In the genomic region with DNA sequence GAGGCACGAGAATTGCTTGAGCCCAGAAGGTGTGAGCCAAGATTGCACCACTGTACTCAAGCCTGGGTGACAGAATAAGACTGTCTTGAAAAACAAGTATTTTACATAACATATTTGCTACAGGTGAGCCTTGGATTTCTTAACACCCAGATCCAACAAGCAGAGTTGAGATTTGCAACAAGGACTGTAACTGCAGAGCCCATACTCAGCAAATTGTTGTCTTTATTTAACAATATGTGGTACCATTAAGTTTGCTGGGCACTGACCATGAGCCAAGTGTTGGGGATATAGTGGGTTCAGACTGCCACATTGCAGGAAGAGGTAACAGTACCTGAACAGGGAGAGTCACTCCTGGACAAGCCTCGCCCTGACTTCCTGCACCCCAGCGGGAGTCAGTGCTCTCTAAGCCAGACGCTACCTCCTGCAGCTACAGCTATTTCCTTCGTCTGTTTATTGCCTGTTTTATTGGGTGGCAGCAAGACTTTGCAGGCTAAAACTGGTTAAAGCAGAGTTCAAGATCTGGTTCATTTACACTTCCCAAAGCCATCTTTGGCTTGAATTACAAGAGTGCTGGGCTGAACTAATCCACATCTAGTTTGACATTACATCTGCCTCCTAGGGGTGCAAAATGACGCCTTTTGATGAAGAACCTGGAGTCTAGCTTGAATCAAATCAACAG, we compare ENCODE assay signal across 1 cellular context.
TF ChIP-seq lines count a peak whose summit lies in the region.

No MANE protein-coding gene starts in this region.

TF ChIP-seq in HepG2, 621 proteins besides CTCF, POLR2A, EP300 and RAD21:
- no peak for TF ChIP-seq FOSL2 (CRISPR knock-in tag; IDR thresholded peaks at IDR 0.05)
- TF ChIP-seq TOE1 (CRISPR knock-in tag; IDR thresholded peaks at IDR 0.05): no peak
- TF ChIP-seq PAF1 (CRISPR knock-in tag; IDR thresholded peaks at IDR 0.05): peak; percentile 67; the same call in 1 of the 2 replicates
- 0 out of 2 replicates have a peak, but pooled peaks have one; percentile 3 for TF ChIP-seq POLR2AphosphoS5 (IDR thresholded peaks at IDR 0.05; ENCODE audit: low read depth, low read length)
- TF ChIP-seq, protein P1, sequence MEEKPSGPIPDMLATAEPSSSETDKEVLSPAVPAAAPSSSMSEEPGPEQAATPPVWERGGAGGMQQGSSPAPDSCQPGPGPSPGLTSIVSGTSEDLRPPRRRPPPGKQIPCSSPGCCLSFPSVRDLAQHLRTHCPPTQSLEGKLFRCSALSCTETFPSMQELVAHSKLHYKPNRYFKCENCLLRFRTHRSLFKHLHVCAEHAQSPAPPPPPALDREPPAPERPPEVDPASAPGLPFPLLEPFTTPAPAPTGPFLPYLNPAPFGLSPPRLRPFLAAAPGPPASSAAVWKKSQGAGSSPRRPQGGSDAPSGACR (CRISPR knock-in tag; IDR thresholded peaks at IDR 0.05): no peak
- no peak for TF ChIP-seq ZNF160 (CRISPR knock-in tag; IDR thresholded peaks at IDR 0.05)
- no peak for TF ChIP-seq FOXJ3 (CRISPR knock-in tag; IDR thresholded peaks at IDR 0.05; ENCODE audit: borderline replicate concordance)
- TF ChIP-seq ZMYM3 (CRISPR knock-in tag; IDR thresholded peaks at IDR 0.05): no peak
- TF ChIP-seq CSRNP2 (CRISPR knock-in tag; conservative IDR thresholded peaks at IDR 0.05; ENCODE audit: low read depth): no peak
- TF ChIP-seq ZNF432 (CRISPR knock-in tag; IDR thresholded peaks at IDR 0.05; ENCODE audit: borderline replicate concordance): no peak
- TF ChIP-seq SIX1 (CRISPR knock-in tag; IDR thresholded peaks at IDR 0.05; ENCODE audit: borderline replicate concordance): no peak
- TF ChIP-seq CENPBD1 (CRISPR knock-in tag; IDR thresholded peaks at IDR 0.05; ENCODE audit: borderline replicate concordance, low read depth): no peak
- TF ChIP-seq MTA1 (CRISPR knock-in tag; IDR thresholded peaks at IDR 0.05; ENCODE audit: borderline replicate concordance): no peak
- no peak for TF ChIP-seq ERF (CRISPR knock-in tag; IDR thresholded peaks at IDR 0.05)
- TF ChIP-seq, protein P2, sequence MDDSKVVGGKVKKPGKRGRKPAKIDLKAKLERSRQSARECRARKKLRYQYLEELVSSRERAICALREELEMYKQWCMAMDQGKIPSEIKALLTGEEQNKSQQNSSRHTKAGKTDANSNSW (CRISPR knock-in tag; IDR thresholded peaks at IDR 0.05; ENCODE audit: borderline replicate concordance): no peak
- TF ChIP-seq MAFK (conservative IDR thresholded peaks at IDR 0.05 in 1 of 2, IDR thresholded peaks at IDR 0.05 in 1 of 2; ENCODE audit: low read length in 2 of 2): 0 out of 4 replicates have a peak, but pooled peaks of 1 of the 2 experiments have one; percentile 0
- TF ChIP-seq, protein P3, sequence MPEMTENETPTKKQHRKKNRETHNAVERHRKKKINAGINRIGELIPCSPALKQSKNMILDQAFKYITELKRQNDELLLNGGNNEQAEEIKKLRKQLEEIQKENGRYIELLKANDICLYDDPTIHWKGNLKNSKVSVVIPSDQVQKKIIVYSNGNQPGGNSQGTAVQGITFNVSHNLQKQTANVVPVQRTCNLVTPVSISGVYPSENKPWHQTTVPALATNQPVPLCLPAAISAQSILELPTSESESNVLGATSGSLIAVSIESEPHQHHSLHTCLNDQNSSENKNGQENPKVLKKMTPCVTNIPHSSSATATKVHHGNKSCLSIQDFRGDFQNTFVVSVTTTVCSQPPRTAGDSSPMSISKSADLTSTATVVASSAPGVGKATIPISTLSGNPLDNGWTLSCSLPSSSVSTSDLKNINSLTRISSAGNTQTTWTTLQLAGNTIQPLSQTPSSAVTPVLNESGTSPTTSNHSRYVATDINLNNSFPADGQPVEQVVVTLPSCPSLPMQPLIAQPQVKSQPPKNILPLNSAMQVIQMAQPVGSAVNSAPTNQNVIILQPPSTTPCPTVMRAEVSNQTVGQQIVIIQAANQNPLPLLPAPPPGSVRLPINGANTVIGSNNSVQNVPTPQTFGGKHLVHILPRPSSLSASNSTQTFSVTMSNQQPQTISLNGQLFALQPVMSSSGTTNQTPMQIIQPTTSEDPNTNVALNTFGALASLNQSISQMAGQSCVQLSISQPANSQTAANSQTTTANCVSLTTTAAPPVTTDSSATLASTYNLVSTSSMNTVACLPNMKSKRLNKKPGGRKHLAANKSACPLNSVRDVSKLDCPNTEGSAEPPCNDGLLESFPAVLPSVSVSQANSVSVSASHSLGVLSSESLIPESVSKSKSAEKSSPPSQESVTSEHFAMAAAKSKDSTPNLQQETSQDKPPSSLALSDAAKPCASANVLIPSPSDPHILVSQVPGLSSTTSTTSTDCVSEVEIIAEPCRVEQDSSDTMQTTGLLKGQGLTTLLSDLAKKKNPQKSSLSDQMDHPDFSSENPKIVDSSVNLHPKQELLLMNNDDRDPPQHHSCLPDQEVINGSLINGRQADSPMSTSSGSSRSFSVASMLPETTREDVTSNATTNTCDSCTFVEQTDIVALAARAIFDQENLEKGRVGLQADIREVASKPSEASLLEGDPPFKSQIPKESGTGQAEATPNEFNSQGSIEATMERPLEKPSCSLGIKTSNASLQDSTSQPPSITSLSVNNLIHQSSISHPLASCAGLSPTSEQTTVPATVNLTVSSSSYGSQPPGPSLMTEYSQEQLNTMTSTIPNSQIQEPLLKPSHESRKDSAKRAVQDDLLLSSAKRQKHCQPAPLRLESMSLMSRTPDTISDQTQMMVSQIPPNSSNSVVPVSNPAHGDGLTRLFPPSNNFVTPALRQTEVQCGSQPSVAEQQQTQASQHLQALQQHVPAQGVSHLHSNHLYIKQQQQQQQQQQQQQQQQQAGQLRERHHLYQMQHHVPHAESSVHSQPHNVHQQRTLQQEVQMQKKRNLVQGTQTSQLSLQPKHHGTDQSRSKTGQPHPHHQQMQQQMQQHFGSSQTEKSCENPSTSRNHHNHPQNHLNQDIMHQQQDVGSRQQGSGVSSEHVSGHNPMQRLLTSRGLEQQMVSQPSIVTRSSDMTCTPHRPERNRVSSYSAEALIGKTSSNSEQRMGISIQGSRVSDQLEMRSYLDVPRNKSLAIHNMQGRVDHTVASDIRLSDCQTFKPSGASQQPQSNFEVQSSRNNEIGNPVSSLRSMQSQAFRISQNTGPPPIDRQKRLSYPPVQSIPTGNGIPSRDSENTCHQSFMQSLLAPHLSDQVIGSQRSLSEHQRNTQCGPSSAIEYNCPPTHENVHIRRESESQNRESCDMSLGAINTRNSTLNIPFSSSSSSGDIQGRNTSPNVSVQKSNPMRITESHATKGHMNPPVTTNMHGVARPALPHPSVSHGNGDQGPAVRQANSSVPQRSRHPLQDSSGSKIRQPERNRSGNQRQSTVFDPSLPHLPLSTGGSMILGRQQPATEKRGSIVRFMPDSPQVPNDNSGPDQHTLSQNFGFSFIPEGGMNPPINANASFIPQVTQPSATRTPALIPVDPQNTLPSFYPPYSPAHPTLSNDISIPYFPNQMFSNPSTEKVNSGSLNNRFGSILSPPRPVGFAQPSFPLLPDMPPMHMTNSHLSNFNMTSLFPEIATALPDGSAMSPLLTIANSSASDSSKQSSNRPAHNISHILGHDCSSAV (CRISPR knock-in tag; IDR thresholded peaks at IDR 0.05; ENCODE audit: borderline replicate concordance): no peak
- TF ChIP-seq, protein P4, sequence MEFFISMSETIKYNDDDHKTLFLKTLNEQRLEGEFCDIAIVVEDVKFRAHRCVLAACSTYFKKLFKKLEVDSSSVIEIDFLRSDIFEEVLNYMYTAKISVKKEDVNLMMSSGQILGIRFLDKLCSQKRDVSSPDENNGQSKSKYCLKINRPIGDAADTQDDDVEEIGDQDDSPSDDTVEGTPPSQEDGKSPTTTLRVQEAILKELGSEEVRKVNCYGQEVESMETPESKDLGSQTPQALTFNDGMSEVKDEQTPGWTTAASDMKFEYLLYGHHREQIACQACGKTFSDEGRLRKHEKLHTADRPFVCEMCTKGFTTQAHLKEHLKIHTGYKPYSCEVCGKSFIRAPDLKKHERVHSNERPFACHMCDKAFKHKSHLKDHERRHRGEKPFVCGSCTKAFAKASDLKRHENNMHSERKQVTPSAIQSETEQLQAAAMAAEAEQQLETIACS (CRISPR knock-in tag; IDR thresholded peaks at IDR 0.05): no peak
- TF ChIP-seq SMC3 (IDR thresholded peaks at IDR 0.05; ENCODE audit: low read length): no peak
- TF ChIP-seq RNF2 (conservative IDR thresholded peaks at IDR 0.05; ENCODE audit: low read depth): no peak
- no peak for TF ChIP-seq ZNF879 (CRISPR knock-in tag; IDR thresholded peaks at IDR 0.05)
- no peak for TF ChIP-seq HNRNPK (IDR thresholded peaks at IDR 0.05; ENCODE audit: low read depth, low read length, poor library complexity, severe bottlenecking)
- no peak for TF ChIP-seq ZBTB20 (CRISPR knock-in tag; IDR thresholded peaks at IDR 0.05; ENCODE audit: borderline replicate concordance, low read depth)
- no peak for TF ChIP-seq SALL2 (CRISPR knock-in tag; IDR thresholded peaks at IDR 0.05)
- TF ChIP-seq AGO2 (optimal IDR thresholded peaks at IDR 0.05; ENCODE audit: low read depth, low read length): no peak
